ENCODE assay signal across 9 cellular contexts in the genomic region with DNA sequence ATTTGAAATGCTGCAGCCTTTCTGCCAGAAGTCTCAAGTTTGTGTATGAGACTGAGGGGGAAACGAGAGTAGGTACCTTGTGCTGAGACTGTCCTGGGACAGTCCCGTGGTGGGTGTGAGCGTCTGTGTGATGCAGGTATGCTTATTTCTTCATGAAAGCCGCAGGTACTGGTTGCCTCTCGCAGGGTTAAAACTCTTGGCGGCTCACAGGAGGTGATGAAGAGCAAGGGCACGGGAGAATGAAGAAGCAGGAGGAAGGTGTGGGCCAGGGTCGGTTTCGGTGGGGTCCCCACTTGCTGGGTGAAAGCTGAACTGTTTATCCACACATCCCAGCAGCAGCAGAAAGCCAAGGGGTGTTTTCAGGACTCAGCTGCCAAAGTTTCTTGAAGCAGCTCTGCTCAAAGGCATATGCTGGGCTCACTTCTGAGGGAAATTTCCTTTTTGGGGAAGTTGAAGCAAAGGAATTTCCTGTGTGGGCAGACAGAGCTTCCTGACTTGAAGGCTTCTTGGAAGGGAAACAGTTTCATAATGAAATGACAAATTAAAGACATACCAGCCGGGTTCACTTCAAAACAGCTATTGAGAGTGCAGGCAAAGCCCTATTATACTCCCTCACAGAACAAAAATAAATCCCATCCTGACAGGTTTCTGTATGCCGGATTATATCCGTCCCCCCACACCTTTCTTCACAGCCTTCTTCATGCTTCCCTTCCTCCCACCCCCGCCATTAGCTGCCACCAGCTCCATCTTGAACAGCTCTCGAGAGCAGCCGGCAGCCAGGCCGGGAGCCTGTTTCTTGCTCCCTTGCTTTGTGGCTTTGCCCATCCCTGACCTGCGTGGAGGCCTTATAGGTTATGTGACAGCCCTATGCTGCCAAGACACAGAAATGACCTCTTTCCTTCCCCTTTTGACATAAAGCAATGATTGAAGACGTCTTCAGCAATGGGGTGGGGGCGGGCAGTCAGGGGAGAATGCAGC.
DNase-seq lines count a peak whose midpoint lies in the region; ATAC-seq and TF ChIP-seq lines count a peak whose summit lies in the region.
"Had no signal": no experiment of that assay in that cellular context is flagged by ENCODE, and none has a peak within 500 bp of the region (broad histone marks: within the 10 kb centered on the region; RNA-seq: fewer than 3 reads in every experiment).

No MANE protein-coding gene starts in this region.

- H3K9me3 Mint-ChIP-seq in HFFc6 (no peaks in the 10 kb centered on the region), glutamatergic neuron (ENCODE audit: unreplicated experiment) (no peaks in the 10 kb centered on the region)
- H3K9me3 Mint-ChIP-seq in activated naive CD4-positive, alpha-beta T cell treated with anti-CD3 and anti-CD28 coated beads, Interleukin-2, amount 50 U/mL, for 72 hours: no peaks in the 10 kb centered on the region

- H3K27ac Mint-ChIP-seq in HFFc6: peak overlapping the region; percentile 87
- H3K27ac Mint-ChIP-seq in activated naive CD4-positive, alpha-beta T cell treated with anti-CD3 and anti-CD28 coated beads, Interleukin-2, amount 50 U/mL, for 72 hours: peak overlapping the region; percentile 80 to 90
- no peak overlapping the region for H3K27ac Mint-ChIP-seq in glutamatergic neuron (ENCODE audit: unreplicated experiment)

- H3K4me1 ChIP-seq in hepatocyte (ENCODE audit: insufficient read depth): peaks cover 15% of the 10 kb centered on the region

- no peak overlapping the region for H3K4me3 ChIP-seq in hepatocyte
- H3K4me3 ChIP-seq: K562 had no signal

- DNase-seq in GM04504 (ENCODE audit: low read depth) (peak; percentile 30), HFFc6 (peak; percentile 35), NOMO-1 treated with dmso at 0.1 percent for 144 hours (lab: John Stamatoyannopoulos, UW; ENCODE audit: unreplicated experiment) (peak; percentile 14), hepatocyte (ENCODE audit: low spot score) (no peak), glutamatergic neuron (no peak), NCI-H2171 (lab: John Stamatoyannopoulos, UW) (no peak)
- DNase-seq in activated naive CD4-positive, alpha-beta T cell treated with anti-CD3 and anti-CD28 coated beads, Interleukin-2, amount 50 U/mL, for 72 hours (ENCODE audit: low spot score in 2 of 2): peak; percentile 69 to 81
- peak; percentile 46 to 55 for DNase-seq in stimulated activated CD4-positive, alpha-beta T cell treated with anti-CD3 and anti-CD28 coated beads, Interleukin-1b, Interleukin-23, amount 100 ng/mL, for 4 hours (ENCODE audit: low read depth in 2 of 2)

- peak overlapping the region; percentile 30 for H3K4me2 ChIP-seq in hepatocyte

- peaks cover 17% of the 10 kb centered on the region for H3K79me2 ChIP-seq in hepatocyte

- no peaks in the 10 kb centered on the region for H3K9me3 ChIP-seq in hepatocyte (ENCODE audit: low read depth)

- H3K4me3 Mint-ChIP-seq in HFFc6 (peak overlapping the region; percentile 65), glutamatergic neuron (ENCODE audit: unreplicated experiment) (no peak overlapping the region)

- 60% methylated on average over 19 of the region's 19 CpGs for WGBS in hepatocyte (ENCODE audit: low lambda C conversion rate, missing lambda C conversion rate)

- H3K9me2 ChIP-seq in hepatocyte (replicated peaks; ENCODE audit: insufficient read depth): no peaks in the 10 kb centered on the region

- H3K27me3 Mint-ChIP-seq in HFFc6 (ENCODE audit: insufficient read depth): no peaks in the 10 kb centered on the region
- H3K27me3 Mint-ChIP-seq in glutamatergic neuron (ENCODE audit: unreplicated experiment): no peaks in the 10 kb centered on the region

- H2AFZ ChIP-seq in hepatocyte: no peak overlapping the region

- peak; percentile 91 to 93 for ATAC-seq in activated naive CD4-positive, alpha-beta T cell treated with anti-CD3 and anti-CD28 coated beads, Interleukin-2, amount 50 U/mL, for 72 hours
- ATAC-seq: K562 had no signal

- peak overlapping the region; percentile 71 for H3K27ac ChIP-seq in hepatocyte

- H4K20me1 ChIP-seq in hepatocyte (ENCODE audit: insufficient read depth, poor library complexity, severe bottlenecking): no peaks in the 10 kb centered on the region

- H3K36me3 ChIP-seq in hepatocyte (replicated peaks; ENCODE audit: insufficient read depth, low read depth): no peaks in the 10 kb centered on the region

- H3K4me1 Mint-ChIP-seq in HFFc6 (ENCODE audit: low read depth) (peaks cover 59% of the 10 kb centered on the region), glutamatergic neuron (ENCODE audit: low read depth, unreplicated experiment) (no peaks in the 10 kb centered on the region)

- TF ChIP-seq CTCF in HFFc6 (IDR thresholded peaks at IDR 0.05): no peak
- TF ChIP-seq CTCF in hepatocyte (IDR thresholded peaks at IDR 0.05; ENCODE audit: poor library complexity): no peak
- no peak for TF ChIP-seq CTCF in glutamatergic neuron (IDR thresholded peaks at IDR 0.05; ENCODE audit: partially characterized antibody, unreplicated experiment)

- H3K27me3 ChIP-seq in hepatocyte: no peaks in the 10 kb centered on the region

- H3K36me3 Mint-ChIP-seq in HFFc6 (ENCODE audit: low read depth) (peaks cover 17% of the 10 kb centered on the region), glutamatergic neuron (ENCODE audit: unreplicated experiment) (no peaks in the 10 kb centered on the region)
- H3K36me3 Mint-ChIP-seq in activated naive CD4-positive, alpha-beta T cell treated with anti-CD3 and anti-CD28 coated beads, Interleukin-2, amount 50 U/mL, for 72 hours: peaks cover 16 to 58% of the 10 kb centered on the region in 2 donors

Comparison
In these comparisons a context has a peak if more than half of its experiments do, and no peak if none do; other contexts are left out.
1. DNase-seq: peak in GM04504 (single experiment), HFFc6 (single experiment), NOMO-1 treated with dmso at 0.1 percent for 144 hours (single experiment), activated naive CD4-positive, alpha-beta T cell treated with anti-CD3 and anti-CD28 coated beads, Interleukin-2, amount 50 U/mL, for 72 hours (2 of 2) and stimulated activated CD4-positive, alpha-beta T cell treated with anti-CD3 and anti-CD28 coated beads, Interleukin-1b, Interleukin-23, amount 100 ng/mL, for 4 hours (2 of 2); none in hepatocyte (single experiment), glutamatergic neuron (single experiment) and NCI-H2171 (single experiment).